10 cellular contexts compared by ENCODE assay signal in genomic region chr17:33667052-33667509, GRCh38.
DNase-seq lines count a peak whose midpoint lies in the region; ATAC-seq, FAIRE-seq and TF ChIP-seq lines count a peak whose summit lies in the region.
"Had no signal": no experiment of that assay in that cellular context is flagged by ENCODE, and none has a peak within 500 bp of the region (broad histone marks: within the 10 kb centered on the region; RNA-seq: fewer than 3 reads in every experiment).

No MANE protein-coding gene starts in this region.

- DNase-seq in GM12892 (ENCODE audit: insufficient read length), result peak; percentile 18
- DNase-seq in T1000 (lab: John Stamatoyannopoulos, UW), result no peak
- DNase-seq in stimulated activated naive CD4-positive, alpha-beta T cell (lab: John Stamatoyannopoulos, UW), result no peak
- DNase-seq in mucosa of gallbladder (ENCODE audit: low spot score), result no peak
- DNase-seq: effector CD8-positive, alpha-beta T cell; psoas muscle had no signal

- H3K4me1 ChIP-seq in neutrophil (ENCODE audit: control insufficient read depth in 1 of 2, insufficient read depth in 1 of 2, low read depth in 1 of 2, low read length in 1 of 2), result peaks cover 0 to 17% of the 10 kb centered on the region in 2 experiments
- H3K4me1 ChIP-seq: psoas muscle had no signal

- H3K27ac ChIP-seq in VCaP, result peak overlapping the region; percentile 13; the same call in 1 of the 2 replicates
- H3K27ac ChIP-seq in neutrophil, result peak overlapping the region; percentile 68
- H3K27ac ChIP-seq: psoas muscle had no signal

- ATAC-seq in HG02588 (IDR thresholded peaks at IDR 0.05; ENCODE audit: unreplicated experiment), result peak; percentile 61
- no peak for ATAC-seq in HG03571 (IDR thresholded peaks at IDR 0.05; ENCODE audit: unreplicated experiment)
- ATAC-seq: psoas muscle had no signal

- TF ChIP-seq CTCF in VCaP (conservative IDR thresholded peaks at IDR 0.05) (no peak), neutrophil (IDR thresholded peaks at IDR 0.05) (no peak)

- no peaks in the 10 kb centered on the region for H3K9me3 ChIP-seq in neutrophil
- H3K9me3 ChIP-seq: psoas muscle had no signal

- FAIRE-seq in GM12892 (lab: Jason Lieb, UNC), result peak; percentile 98

- no peak for TF ChIP-seq POLR2A in GM12892 (IDR thresholded peaks at IDR 0.05; ENCODE audit: low read depth, low read length)

- H3K36me3 ChIP-seq in neutrophil, result no peaks in the 10 kb centered on the region

- H3K27me3 ChIP-seq in neutrophil, result peaks cover 17% of the 10 kb centered on the region

- H3K4me3 ChIP-seq in neutrophil (ENCODE audit: low read depth in 1 of 2, low read length in 1 of 2), result no peak overlapping the region
- H3K4me3 ChIP-seq: psoas muscle had no signal
